In the genomic region with DNA sequence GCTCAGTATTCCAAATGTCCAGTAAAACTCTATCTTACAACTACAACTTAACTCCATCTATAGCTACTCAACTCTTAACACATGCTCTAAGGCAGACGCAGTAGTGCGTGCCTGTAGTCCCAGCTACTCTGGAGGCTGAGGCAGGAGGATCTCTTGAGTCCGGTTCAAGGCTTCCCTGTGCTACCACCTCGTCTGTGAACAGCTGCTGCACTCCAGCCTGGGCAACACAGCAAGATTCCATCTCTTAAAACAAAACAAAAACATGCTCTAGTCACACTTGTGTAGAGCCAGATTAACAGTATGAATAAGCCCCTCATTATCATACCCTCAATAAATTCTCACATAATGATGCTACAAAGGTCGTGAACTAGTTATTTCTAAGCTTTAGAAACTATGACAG, we compare ENCODE assay signal across 2 cellular contexts.
TF ChIP-seq lines count a peak whose summit lies in the region.

No MANE protein-coding gene starts in this region.

TF ChIP-seq in IMR-90, 13 proteins besides CTCF, POLR2A, EP300 and RAD21:
- no peak for TF ChIP-seq BHLHE40 (IDR thresholded peaks at IDR 0.05; ENCODE audit: low read depth, low read length)
- TF ChIP-seq, protein P1, sequence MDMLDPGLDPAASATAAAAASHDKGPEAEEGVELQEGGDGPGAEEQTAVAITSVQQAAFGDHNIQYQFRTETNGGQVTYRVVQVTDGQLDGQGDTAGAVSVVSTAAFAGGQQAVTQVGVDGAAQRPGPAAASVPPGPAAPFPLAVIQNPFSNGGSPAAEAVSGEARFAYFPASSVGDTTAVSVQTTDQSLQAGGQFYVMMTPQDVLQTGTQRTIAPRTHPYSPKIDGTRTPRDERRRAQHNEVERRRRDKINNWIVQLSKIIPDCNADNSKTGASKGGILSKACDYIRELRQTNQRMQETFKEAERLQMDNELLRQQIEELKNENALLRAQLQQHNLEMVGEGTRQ (IDR thresholded peaks at IDR 0.05; ENCODE audit: low read depth, low read length) = no peak
- TF ChIP-seq CHD1 (IDR thresholded peaks at IDR 0.05; ENCODE audit: low read depth, low read length) = no peak
- no peak for TF ChIP-seq NFE2L2 (IDR thresholded peaks at IDR 0.05; ENCODE audit: low read depth, low read length)
- no peak for TF ChIP-seq FOS (IDR thresholded peaks at IDR 0.05; ENCODE audit: low read depth, low read length)
- TF ChIP-seq MAFK (IDR thresholded peaks at IDR 0.05; ENCODE audit: low read depth, low read length) = no peak
- no peak for TF ChIP-seq CEBPB (IDR thresholded peaks at IDR 0.05; ENCODE audit: low read depth, low read length)
- TF ChIP-seq MAZ (IDR thresholded peaks at IDR 0.05; ENCODE audit: borderline replicate concordance, low read depth, low read length) = no peak
- TF ChIP-seq SMC3 (IDR thresholded peaks at IDR 0.05; ENCODE audit: low read depth, low read length) = no peak
- TF ChIP-seq MXI1 (IDR thresholded peaks at IDR 0.05; ENCODE audit: borderline replicate concordance, low read depth, low read length) = no peak
- TF ChIP-seq, protein P2, sequence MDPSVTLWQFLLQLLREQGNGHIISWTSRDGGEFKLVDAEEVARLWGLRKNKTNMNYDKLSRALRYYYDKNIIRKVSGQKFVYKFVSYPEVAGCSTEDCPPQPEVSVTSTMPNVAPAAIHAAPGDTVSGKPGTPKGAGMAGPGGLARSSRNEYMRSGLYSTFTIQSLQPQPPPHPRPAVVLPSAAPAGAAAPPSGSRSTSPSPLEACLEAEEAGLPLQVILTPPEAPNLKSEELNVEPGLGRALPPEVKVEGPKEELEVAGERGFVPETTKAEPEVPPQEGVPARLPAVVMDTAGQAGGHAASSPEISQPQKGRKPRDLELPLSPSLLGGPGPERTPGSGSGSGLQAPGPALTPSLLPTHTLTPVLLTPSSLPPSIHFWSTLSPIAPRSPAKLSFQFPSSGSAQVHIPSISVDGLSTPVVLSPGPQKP (IDR thresholded peaks at IDR 0.05; ENCODE audit: borderline replicate concordance, low read depth, low read length) = no peak
- no peak for TF ChIP-seq RFX5 (IDR thresholded peaks at IDR 0.05; ENCODE audit: low read depth, low read length)
- TF ChIP-seq RCOR1 (IDR thresholded peaks at IDR 0.05; ENCODE audit: insufficient replicate concordance, low read length) = no peak

TF ChIP-seq in GM12878, 131 proteins besides CTCF, POLR2A, EP300 and RAD21:
- TF ChIP-seq ZNF24 (IDR thresholded peaks at IDR 0.05) = no peak
- TF ChIP-seq SMAD5 (IDR thresholded peaks at IDR 0.05; ENCODE audit: low read depth) = no peak
- TF ChIP-seq CHD4 (IDR thresholded peaks at IDR 0.05) = no peak
- no peak for TF ChIP-seq TAF1 (IDR thresholded peaks at IDR 0.05; ENCODE audit: borderline replicate concordance, low read depth, low read length)
- TF ChIP-seq NR2F1 (conservative IDR thresholded peaks at IDR 0.05) = no peak
- no peak for TF ChIP-seq MTA2 (IDR thresholded peaks at IDR 0.05; ENCODE audit: low read depth)
- no peak for TF ChIP-seq ZSCAN29 (IDR thresholded peaks at IDR 0.05)
